ENCODE assay signal across 8 cellular contexts in genomic region chr1:155322953-155323728, GRCh38. TPM values are rescaled to one million over a fixed set of nuclear protein-coding genes. Genes with fewer than 3 reads are reported as not detected.
A peak's percentile ranks its signal among the peaks of the same experiment; 100 is the strongest.
DNase-seq lines count a peak whose midpoint lies in the region; ATAC-seq and TF ChIP-seq lines count a peak whose summit lies in the region.

No MANE protein-coding gene starts in this region.

- CTCF ChIA-PET in activated CD4-positive, alpha-beta memory T cell treated with anti-CD3 and anti-CD28 coated beads for 36 hours (lab: Charles Lee), result interaction anchor here (0.7 to 6.3 kb wide), 23 partner anchors 12 to 367 kb away, joined by 3 to 188 read pairs (median 5); partner anchors contain the start of genes CLK2, ENTREP3, FDPS and HCN3

- peaks cover 0 to 14% (median 0%) of the 10 kb centered on the region in 4 donors for H3K36me3 ChIP-seq in right lobe of liver

- peaks cover 31% of the 10 kb centered on the region for H3K4me1 Mint-ChIP-seq in activated CD4-positive, alpha-beta memory T cell treated with anti-CD3 and anti-CD28 coated beads for 36 hours (ENCODE audit: low read depth)

- peak; percentile 95 to 99 (median 98) for TF ChIP-seq CTCF in right lobe of liver (IDR thresholded peaks at IDR 0.05)

- peak; percentile 96 for DNase-seq in AG08396 (ENCODE audit: low spot score)
- DNase-seq in NCI-H748 (lab: John Stamatoyannopoulos, UW; ENCODE audit: unreplicated experiment), result peak; percentile 91
- peak; percentile 91 for DNase-seq in activated CD4-positive, alpha-beta memory T cell treated with anti-CD3 and anti-CD28 coated beads for 36 hours
- peak; percentile 52 to 92 for DNase-seq in dermis microvascular lymphatic vessel endothelial cell (ENCODE audit: low read depth in 2 of 2)
- DNase-seq in right lobe of liver, result peak; percentile 88 to 90 (median 90)
- DNase-seq in stimulated activated CD4-positive, alpha-beta T cell treated with anti-CD3 and anti-CD28 coated beads, Interleukin-2, amount 100 ng/mL, for 48 hours, result peak; percentile 94 to 95

- H3K27me3 Mint-ChIP-seq in activated CD4-positive, alpha-beta memory T cell treated with anti-CD3 and anti-CD28 coated beads for 36 hours, result no peaks in the 10 kb centered on the region

- TF ChIP-seq POLR2A in right lobe of liver (IDR thresholded peaks at IDR 0.05), result no peak

- no peaks in the 10 kb centered on the region for H3K27me3 ChIP-seq in right lobe of liver

- no peaks in the 10 kb centered on the region for H3K9me3 Mint-ChIP-seq in activated CD4-positive, alpha-beta memory T cell treated with anti-CD3 and anti-CD28 coated beads for 36 hours

- H3K9me3 ChIP-seq in right lobe of liver, result no peaks in the 10 kb centered on the region

- 0% methylated on average over 13 of the region's 58 CpGs for WGBS in right lobe of liver (ENCODE audit: insufficient coverage, low coverage, low lambda C conversion rate, missing lambda C conversion rate)

- H3K36me3 Mint-ChIP-seq in activated CD4-positive, alpha-beta memory T cell treated with anti-CD3 and anti-CD28 coated beads for 36 hours, result peaks cover 23% of the 10 kb centered on the region

- ATAC-seq in GM19023 (IDR thresholded peaks at IDR 0.05; ENCODE audit: unreplicated experiment), result peak; percentile 46
- ATAC-seq in HG03558 (IDR thresholded peaks at IDR 0.05; ENCODE audit: extremely low read depth, unreplicated experiment), result peak; percentile 36
- peak; percentile 57 to 68 (median 61) for ATAC-seq in right lobe of liver

- POLR2A ChIA-PET in activated CD4-positive, alpha-beta memory T cell treated with anti-CD3 and anti-CD28 coated beads for 36 hours (lab: Charles Lee), result interaction anchor here (1.0 to 1.9 kb wide), 8 partner anchors 11 to 114 kb away, joined by 3 to 6 read pairs (median 4); partner anchors contain the start of genes CLK2 and SCAMP3

- H3K27ac Mint-ChIP-seq in activated CD4-positive, alpha-beta memory T cell treated with anti-CD3 and anti-CD28 coated beads for 36 hours, result peak overlapping the region; percentile 74

- intact Hi-C loops in activated CD4-positive, alpha-beta memory T cell treated with anti-CD3 and anti-CD28 coated beads for 36 hours (cut with micrococcal nuclease), result loop anchor here (1.0 to 10.0 kb wide), 5 partner anchors 15 to 272 kb away; partner anchors contain the start of genes FDPS and HCN3
- intact Hi-C loops in right lobe of liver (cut with DNase I), result loop anchor here (5.0 kb wide), 1 partner anchor 46 kb away; the partner anchor contains the start of gene HCN3 (in 2 of the 2)

- peak overlapping the region; percentile 73 to 93 (median 87) for H3K4me3 ChIP-seq in right lobe of liver

- H3K27ac ChIP-seq in right lobe of liver, result peak overlapping the region; percentile 79 to 94 (median 84)

- H3K4me1 ChIP-seq in right lobe of liver, result peaks cover 0 to 14% (median 1%) of the 10 kb centered on the region in 4 donors

- H3K4me3 Mint-ChIP-seq in activated CD4-positive, alpha-beta memory T cell treated with anti-CD3 and anti-CD28 coated beads for 36 hours, result peak overlapping the region; percentile 83

RNA-seq across cellular contexts. Expression of gene RUSC1, which starts 2.4 kb away (rescaled TPM):
- total RNA-seq in activated CD4-positive, alpha-beta memory T cell treated with anti-CD3 and anti-CD28 coated beads for 36 hours, result 10 to 100 TPM; 23.2 to 25.4 TPM
- total RNA-seq in dermis microvascular lymphatic vessel endothelial cell, result 10.1 and 10.9 TPM in 2 replicates
- total RNA-seq in right lobe of liver, result 10 to 100 TPM in 1 of 6 experiments, 1 to 10 TPM in 5; 4.6 to 12.7 (median 7.6) TPM

RNA-seq across cellular contexts. Expression of gene FDPS, which starts 14.5 kb away (rescaled TPM):
- 100 to 1,000 TPM; 378 to 395 TPM for total RNA-seq in activated CD4-positive, alpha-beta memory T cell treated with anti-CD3 and anti-CD28 coated beads for 36 hours
- total RNA-seq in dermis microvascular lymphatic vessel endothelial cell, result 401 and 490 TPM in 2 replicates
- 100 to 1,000 TPM in 4 of 6 experiments, 10 to 100 TPM in 2; 51.1 to 236 (median 171) TPM for total RNA-seq in right lobe of liver

RNA-seq across cellular contexts. Expression of gene PKLR, which starts 21.9 kb away (rescaled TPM):
- total RNA-seq in activated CD4-positive, alpha-beta memory T cell treated with anti-CD3 and anti-CD28 coated beads for 36 hours, result not detected
- total RNA-seq in dermis microvascular lymphatic vessel endothelial cell (under 0.01 TPM in 1 of 2 replicates, not detected in the other), right lobe of liver (10 to 100 TPM; 27.0 to 95.3 (median 36.1) TPM)

RNA-seq across cellular contexts. Expression of gene HCN3, which starts 45.9 kb away (rescaled TPM):
- total RNA-seq in activated CD4-positive, alpha-beta memory T cell treated with anti-CD3 and anti-CD28 coated beads for 36 hours, result 1 to 10 TPM; 1.9 to 2.4 TPM
- total RNA-seq in dermis microvascular lymphatic vessel endothelial cell (0.38 and 0.51 TPM in 2 replicates), right lobe of liver (1 to 10 TPM in 4 of 6 experiments, under 1 TPM in 2; 0.56 to 1.6 (median 1.2) TPM)

RNA-seq across cellular contexts. Expression of gene CLK2, which starts 49.8 kb away (rescaled TPM):
- total RNA-seq in activated CD4-positive, alpha-beta memory T cell treated with anti-CD3 and anti-CD28 coated beads for 36 hours, result 10 to 100 TPM; 62.0 to 68.1 TPM
- total RNA-seq in dermis microvascular lymphatic vessel endothelial cell (13.6 and 23.4 TPM in 2 replicates), right lobe of liver (10 to 100 TPM; 10.4 to 29.2 (median 20.2) TPM)

Comparison
In these comparisons a context has a peak if more than half of its experiments do, and no peak if none do; other contexts are left out.
1. Peak in every context shown above with its lines: DNase-seq, ATAC-seq, H3K4me3 ChIP-seq and H3K27ac ChIP-seq.
2. RNA of gene PKLR, which starts 21.9 kb away (total RNA-seq): 27.0 to 95.3 TPM in right lobe of liver; not detected in activated CD4-positive, alpha-beta memory T cell treated with anti-CD3 and anti-CD28 coated beads for 36 hours and under 0.01 TPM in dermis microvascular lymphatic vessel endothelial cell; every median in the first group is over 10 times any median in the second.